ENCODE assay signal across 8 cellular contexts in the genomic region with DNA sequence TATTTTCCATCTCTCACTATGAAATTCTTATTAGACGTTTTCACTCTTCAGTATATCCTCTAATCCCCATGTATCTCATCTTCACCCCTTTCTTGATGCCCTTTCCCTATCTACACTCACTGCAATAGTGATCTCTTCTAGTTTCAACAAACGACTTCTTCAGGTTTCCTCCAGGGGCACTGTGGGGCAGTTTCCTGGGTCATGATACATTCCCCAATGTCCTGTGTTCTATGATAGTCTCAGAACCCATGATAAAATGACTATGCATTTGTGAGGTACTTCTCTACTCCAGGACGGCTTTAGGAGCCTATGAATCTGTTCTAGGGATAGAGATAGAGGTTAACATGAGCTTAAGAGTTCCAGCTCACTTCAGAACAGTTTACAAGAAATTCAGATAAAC.
DNase-seq lines count a peak whose midpoint lies in the region; ATAC-seq and TF ChIP-seq lines count a peak whose summit lies in the region.

No MANE protein-coding gene starts in this region.

- peak; percentile 58 for ATAC-seq in activated CD8-positive, alpha-beta T cell treated with anti-CD3 and anti-CD28 coated beads, Interleukin-2, amount 10 ng/mL, durations not matched to agents 7 days and 5 days
- ATAC-seq in HG03521 (IDR thresholded peaks at IDR 0.05; ENCODE audit: unreplicated experiment), result no peak
- ATAC-seq in sciatic nerve, result no peak

- TF ChIP-seq CTCF in LNCAP (IDR thresholded peaks at IDR 0.05), result peak; percentile 44; the same call in 1 of the 2 replicates
- peak; percentile 26 to 33 (median 30) for TF ChIP-seq CTCF in nephron (IDR thresholded peaks at IDR 0.05; ENCODE audit: unreplicated experiment in 3 of 3)

- no peaks in the 10 kb centered on the region for H3K9me3 Mint-ChIP-seq in activated CD8-positive, alpha-beta T cell treated with anti-CD3 and anti-CD28 coated beads, Interleukin-2, amount 10 ng/mL, durations not matched to agents 7 days and 5 days (ENCODE audit: insufficient read depth)
- no peaks in the 10 kb centered on the region for H3K9me3 Mint-ChIP-seq in nephron

- H3K4me1 Mint-ChIP-seq in activated CD8-positive, alpha-beta T cell treated with anti-CD3 and anti-CD28 coated beads, Interleukin-2, amount 10 ng/mL, durations not matched to agents 7 days and 5 days (ENCODE audit: low read depth), result peaks cover 10% of the 10 kb centered on the region
- peaks cover 6% of the 10 kb centered on the region for H3K4me1 Mint-ChIP-seq in nephron

- H3K27ac Mint-ChIP-seq in activated CD8-positive, alpha-beta T cell treated with anti-CD3 and anti-CD28 coated beads, Interleukin-2, amount 10 ng/mL, durations not matched to agents 7 days and 5 days, result no peak overlapping the region
- no peak overlapping the region for H3K27ac Mint-ChIP-seq in nephron

- intact Hi-C loops in sciatic nerve (cut with DNase I), result no loop called here

- DNase-seq in SHP77 (lab: John Stamatoyannopoulos, UW) (peak; percentile 14 to 61), SHP77 treated with DMSO at 0.1 percent for 48 hours (lab: John Stamatoyannopoulos, UW) (no peak), sciatic nerve (ENCODE audit: low spot score) (no peak), NCI-H524 treated with DMSO at 0.1 percent for 48 hours (lab: John Stamatoyannopoulos, UW) (no peak)
- peak; percentile 33 for DNase-seq in activated CD8-positive, alpha-beta T cell treated with anti-CD3 and anti-CD28 coated beads, Interleukin-2, amount 10 ng/mL, durations not matched to agents 7 days and 5 days

- CTCF ChIA-PET in activated CD8-positive, alpha-beta T cell treated with anti-CD3 and anti-CD28 coated beads, Interleukin-2, amount 10 ng/mL, durations not matched to agents 7 days and 5 days (lab: Charles Lee), result no interaction called here

- no peaks in the 10 kb centered on the region for H3K36me3 Mint-ChIP-seq in activated CD8-positive, alpha-beta T cell treated with anti-CD3 and anti-CD28 coated beads, Interleukin-2, amount 10 ng/mL, durations not matched to agents 7 days and 5 days (ENCODE audit: low read depth)
- no peaks in the 10 kb centered on the region for H3K36me3 Mint-ChIP-seq in nephron (ENCODE audit: low read depth)

- POLR2A ChIA-PET in activated CD8-positive, alpha-beta T cell treated with anti-CD3 and anti-CD28 coated beads, Interleukin-2, amount 10 ng/mL, durations not matched to agents 7 days and 5 days (lab: Charles Lee), result no interaction called here

- no peak overlapping the region for H3K4me3 Mint-ChIP-seq in activated CD8-positive, alpha-beta T cell treated with anti-CD3 and anti-CD28 coated beads, Interleukin-2, amount 10 ng/mL, durations not matched to agents 7 days and 5 days
- H3K4me3 Mint-ChIP-seq in nephron, result no peak overlapping the region

- H3K27me3 Mint-ChIP-seq in activated CD8-positive, alpha-beta T cell treated with anti-CD3 and anti-CD28 coated beads, Interleukin-2, amount 10 ng/mL, durations not matched to agents 7 days and 5 days (ENCODE audit: low read depth), result no peaks in the 10 kb centered on the region
- H3K27me3 Mint-ChIP-seq in nephron (ENCODE audit: low read depth), result peaks cover 7% of the 10 kb centered on the region

Comparison
In these comparisons a context has a peak if more than half of its experiments do, and no peak if none do; other contexts are left out.
1. DNase-seq: peak in SHP77 (2 of 2) and activated CD8-positive, alpha-beta T cell treated with anti-CD3 and anti-CD28 coated beads, Interleukin-2, amount 10 ng/mL, durations not matched to agents 7 days and 5 days (single experiment); none in SHP77 treated with DMSO at 0.1 percent for 48 hours (single experiment), sciatic nerve (single experiment) and NCI-H524 treated with DMSO at 0.1 percent for 48 hours (single experiment).